ENCODE assay signal across 12 cellular contexts in the genomic region with DNA sequence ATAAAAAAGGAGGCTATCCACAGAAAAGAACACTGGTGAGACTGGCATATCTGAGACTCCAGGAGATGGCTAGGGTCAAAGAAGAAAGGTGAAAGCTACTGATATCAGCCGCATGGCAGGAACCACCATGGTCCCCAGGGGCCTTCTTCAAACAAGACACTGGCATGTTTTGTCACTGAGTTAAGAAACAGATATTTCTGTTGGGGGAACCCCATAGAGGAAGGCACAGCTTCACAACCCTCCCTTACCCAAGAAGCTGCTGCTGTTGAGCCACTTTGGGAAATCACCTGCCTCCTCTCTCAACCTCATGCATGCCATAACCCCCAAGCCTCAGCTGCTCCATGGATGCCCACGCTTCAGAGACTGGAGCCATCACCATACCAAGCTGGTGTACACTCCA. TPM values are rescaled to one million over a fixed set of nuclear protein-coding genes. Genes with fewer than 3 reads are reported as not detected.
A peak's percentile ranks its signal among the peaks of the same experiment; 100 is the strongest.
DNase-seq lines count a peak whose midpoint lies in the region; ATAC-seq lines count a peak whose summit lies in the region.
"Had no signal": no experiment of that assay in that cellular context is flagged by ENCODE, and none has a peak within 500 bp of the region (broad histone marks: within the 10 kb centered on the region; RNA-seq: fewer than 3 reads in every experiment).

No MANE protein-coding gene starts in this region.

- DNase-seq in stimulated activated naive B cell treated with anti-CD40 and anti-IgM and Interleukin-4, amounts not matched to agents 10 μg/mL and 1 μg/mL and 100 μg/mL, for 72 hours: peak; percentile 77
- DNase-seq in SKM-1 (lab: John Stamatoyannopoulos, UW; ENCODE audit: unreplicated experiment): no peak
- no peak for DNase-seq in NCI-H1436 treated with DMSO at 0.1 percent for 48 hours (lab: John Stamatoyannopoulos, UW)
- no peak for DNase-seq in left ventricle myocardium superior
- DNase-seq: activated CD4-positive, alpha-beta T cell treated with anti-CD3 and anti-CD28 coated beads, Interleukin-2, amount 10 ng/mL, durations not matched to agents 24 days and 14 days; NCI-H1105; stimulated activated CD4-positive, alpha-beta T cell treated with anti-CD3 and anti-CD28 coated beads, Interleukin-2, amount 100 ng/mL, for 24 hours; testis had no signal

- H3K27ac Mint-ChIP-seq in stimulated activated naive B cell treated with anti-CD40 and anti-IgM and Interleukin-4, amounts not matched to agents 10 μg/mL and 1 μg/mL and 100 μg/mL, for 72 hours: peak overlapping the region; percentile 89
- H3K27ac Mint-ChIP-seq: activated CD4-positive, alpha-beta T cell treated with anti-CD3 and anti-CD28 coated beads, Interleukin-2, amount 10 ng/mL, durations not matched to agents 24 days and 14 days had no signal

- no peaks in the 10 kb centered on the region for H3K36me3 Mint-ChIP-seq in stimulated activated naive B cell treated with anti-CD40 and anti-IgM and Interleukin-4, amounts not matched to agents 10 μg/mL and 1 μg/mL and 100 μg/mL, for 72 hours

- H3K27me3 Mint-ChIP-seq in stimulated activated naive B cell treated with anti-CD40 and anti-IgM and Interleukin-4, amounts not matched to agents 10 μg/mL and 1 μg/mL and 100 μg/mL, for 72 hours: no peaks in the 10 kb centered on the region
- H3K27me3 Mint-ChIP-seq: activated CD4-positive, alpha-beta T cell treated with anti-CD3 and anti-CD28 coated beads, Interleukin-2, amount 10 ng/mL, durations not matched to agents 24 days and 14 days had no signal

- H3K4me1 Mint-ChIP-seq in stimulated activated naive B cell treated with anti-CD40 and anti-IgM and Interleukin-4, amounts not matched to agents 10 μg/mL and 1 μg/mL and 100 μg/mL, for 72 hours: peaks cover 20 to 24% of the 10 kb centered on the region in 2 donors
- H3K4me1 Mint-ChIP-seq: activated CD4-positive, alpha-beta T cell treated with anti-CD3 and anti-CD28 coated beads, Interleukin-2, amount 10 ng/mL, durations not matched to agents 24 days and 14 days had no signal

- intact Hi-C loops in left ventricle myocardium superior (cut with micrococcal nuclease): no loop called here

- H3K4me3 Mint-ChIP-seq in stimulated activated naive B cell treated with anti-CD40 and anti-IgM and Interleukin-4, amounts not matched to agents 10 μg/mL and 1 μg/mL and 100 μg/mL, for 72 hours: no peak overlapping the region
- H3K4me3 Mint-ChIP-seq: activated CD4-positive, alpha-beta T cell treated with anti-CD3 and anti-CD28 coated beads, Interleukin-2, amount 10 ng/mL, durations not matched to agents 24 days and 14 days had no signal

- ATAC-seq in GM18907 (IDR thresholded peaks at IDR 0.05; ENCODE audit: unreplicated experiment) (peak; percentile 96), GM21737 (IDR thresholded peaks at IDR 0.05; ENCODE audit: unreplicated experiment) (peak; percentile 88), HG03432 (IDR thresholded peaks at IDR 0.05; ENCODE audit: unreplicated experiment) (peak; percentile 89), left ventricle myocardium superior (no peak)
- ATAC-seq in stimulated activated naive B cell treated with anti-CD40 and anti-IgM and Interleukin-4, amounts not matched to agents 10 μg/mL and 1 μg/mL and 100 μg/mL, for 72 hours (replicated peaks): peak; percentile 100

- no peaks in the 10 kb centered on the region for H3K9me3 Mint-ChIP-seq in stimulated activated naive B cell treated with anti-CD40 and anti-IgM and Interleukin-4, amounts not matched to agents 10 μg/mL and 1 μg/mL and 100 μg/mL, for 72 hours
- H3K9me3 Mint-ChIP-seq: activated CD4-positive, alpha-beta T cell treated with anti-CD3 and anti-CD28 coated beads, Interleukin-2, amount 10 ng/mL, durations not matched to agents 24 days and 14 days had no signal

RNA-seq across cellular contexts. Expression of a gene that starts 13.3 kb away (rescaled TPM):
- not detected for total RNA-seq in left ventricle myocardium superior
- total RNA-seq: activated CD4-positive, alpha-beta T cell treated with anti-CD3 and anti-CD28 coated beads, Interleukin-2, amount 10 ng/mL, durations not matched to agents 24 days and 14 days; ascending aorta had no signal
